ENCODE assay signal across 8 cellular contexts in genomic region chr2:128318776-128319456, GRCh38. TPM values are rescaled to one million over a fixed set of nuclear protein-coding genes. Genes with fewer than 3 reads are reported as not detected.
A peak's percentile ranks its signal among the peaks of the same experiment; 100 is the strongest.
DNase-seq lines count a peak whose midpoint lies in the region; ATAC-seq, FAIRE-seq and TF ChIP-seq lines count a peak whose summit lies in the region.

Gene HS6ST1 (minus strand): TSS chr2:128318868. CDS start chr2:128318563, 305 bp downstream.

- H3K36me3 Mint-ChIP-seq in HFFc6 (ENCODE audit: low read depth) = no peaks in the 10 kb centered on the region; the same call in 1 of the 2 replicates

- H3K4me3 ChIP-seq in NB4 (ENCODE audit: low read depth, low read length) = peak within 1 kb of the TSS; percentile 81
- peak within 1 kb of the TSS; percentile 92 for H3K4me3 ChIP-seq in left ventricle myocardium inferior
- H3K4me3 ChIP-seq in prostate gland = peak within 1 kb of the TSS; percentile 62 to 71
- peak within 1 kb of the TSS; percentile 77 for H3K4me3 ChIP-seq in upper lobe of right lung

- TF ChIP-seq POLR2A in GM12891 (IDR thresholded peaks at IDR 0.05; ENCODE audit: low read depth, low read length) (no peak), NB4 (IDR thresholded peaks at IDR 0.05; ENCODE audit: extremely low read depth, insufficient read length) (no peak), prostate gland (IDR thresholded peaks at IDR 0.05) (peak; percentile 42)

- no peak for TF ChIP-seq CTCF in HFFc6 (IDR thresholded peaks at IDR 0.05)
- no peak for TF ChIP-seq CTCF in NB4 (IDR thresholded peaks at IDR 0.05; ENCODE audit: low read depth, low read length)
- no peak for TF ChIP-seq CTCF in left ventricle myocardium inferior (IDR thresholded peaks at IDR 0.05; ENCODE audit: borderline replicate concordance)
- TF ChIP-seq CTCF in prostate gland (IDR thresholded peaks at IDR 0.05) = peak in 1 of 4 experiments; percentile 20
- no peak for TF ChIP-seq CTCF in upper lobe of right lung (IDR thresholded peaks at IDR 0.05)

- peak within 1 kb of the TSS; percentile 87 for H3K4me3 Mint-ChIP-seq in HFFc6

- H3K4me1 ChIP-seq in left ventricle myocardium inferior (peaks cover 63% of the 10 kb centered on the region), prostate gland (replicated peaks) (peaks cover 2% of the 10 kb centered on the region), upper lobe of right lung (peaks cover 26% of the 10 kb centered on the region)

- H3K27me3 Mint-ChIP-seq in HFFc6 (ENCODE audit: insufficient read depth) = peaks cover 2% of the 10 kb centered on the region; the same call in 1 of the 2 replicates

- no peak for FAIRE-seq in GM12891 (lab: Jason Lieb, UNC)

- H3K27ac ChIP-seq in left ventricle myocardium inferior (replicated peaks) (peak within 1 kb of the TSS; percentile 69), prostate gland (peak within 1 kb of the TSS; percentile 53 to 62), upper lobe of right lung (peak within 1 kb of the TSS; percentile 55)

- H3K27me3 ChIP-seq in left ventricle myocardium inferior (ENCODE audit: low read depth) (no peaks in the 10 kb centered on the region), prostate gland (replicated peaks; ENCODE audit: insufficient read depth) (no peaks in the 10 kb centered on the region), upper lobe of right lung (no peaks in the 10 kb centered on the region)

- no peak within 1 kb of the TSS for H3K27ac Mint-ChIP-seq in HFFc6

- no peaks in the 10 kb centered on the region for H3K9me3 ChIP-seq in left ventricle myocardium inferior (replicated peaks)
- H3K9me3 ChIP-seq in prostate gland = no peaks in the 10 kb centered on the region
- no peaks in the 10 kb centered on the region for H3K9me3 ChIP-seq in upper lobe of right lung

- peak; percentile 84 for ATAC-seq in upper lobe of right lung

- no peaks in the 10 kb centered on the region for H3K9me3 Mint-ChIP-seq in HFFc6

- intact Hi-C loops in left ventricle myocardium inferior (cut with micrococcal nuclease) (no loop called here), prostate gland (cut with DNase I) (no loop called here), upper lobe of right lung (cut with DNase I) (no loop called here)

- peaks cover 22% of the 10 kb centered on the region for H3K4me1 Mint-ChIP-seq in HFFc6 (ENCODE audit: low read depth)

- WGBS in prostate gland = 2% methylated on average over 44 of the region's 84 CpGs

- DNase-seq in GM12891 (ENCODE audit: insufficient read length, low spot score) (peak; percentile 83), HFFc6 (peak; percentile 58), NB4 (ENCODE audit: low read depth) (peak; percentile 93), T-helper 2 cell (peak; percentile 74 to 90 (median 82)), amniotic stem cell (lab: John Stamatoyannopoulos, UW) (peak; percentile 35), left ventricle myocardium inferior (peak; percentile 88), prostate gland (ENCODE audit: low spot score) (peak; percentile 86), upper lobe of right lung (peak; percentile 92)

- no peaks in the 10 kb centered on the region for H3K36me3 ChIP-seq in left ventricle myocardium inferior
- no peaks in the 10 kb centered on the region for H3K36me3 ChIP-seq in prostate gland
- no peaks in the 10 kb centered on the region for H3K36me3 ChIP-seq in upper lobe of right lung

TF ChIP-seq in GM12891, 5 proteins besides CTCF, POLR2A, EP300 and RAD21:
- TF ChIP-seq SPI1 (IDR thresholded peaks at IDR 0.05; ENCODE audit: low read depth, low read length) (no peak), TAF1 (IDR thresholded peaks at IDR 0.05; ENCODE audit: low read depth, low read length) (no peak), POU2F2 (IDR thresholded peaks at IDR 0.05; ENCODE audit: low read depth, low read length) (no peak), PAX5 (IDR thresholded peaks at IDR 0.05; ENCODE audit: insufficient read depth, low read length, severe bottlenecking) (no peak), POLR2AphosphoS5 (IDR thresholded peaks at IDR 0.05; ENCODE audit: low read depth, low read length) (no peak)
TF ChIP-seq in GM12891: peak in this region for 0.

RNA-seq across cellular contexts. Expression of gene HS6ST1, which starts in this region (rescaled TPM):
- polyA plus RNA-seq in GM12891 (2012; ENCODE audit: low read depth, missing spikeins) = 2.6 TPM
- 10 to 100 TPM; 18.5 to 27.2 (median 24.3) TPM for total RNA-seq in HFFc6 (2021; fragmentation: NEBNext Ultra II Directional; extraction: Animal tissue kit (Norgen Biotek cat#: 25700))
- total RNA-seq in left ventricle myocardium inferior (26.7 TPM), prostate gland (100 to 1,000 TPM in 1 of 2 donors, 10 to 100 TPM in 1; 69.0 to 233 TPM), upper lobe of right lung (33.2 TPM)

Comparison
In these comparisons a context has a peak if more than half of its experiments do, and no peak if none do; other contexts are left out.
1. Peak in every context shown above with its lines: DNase-seq, ATAC-seq, H3K4me3 ChIP-seq and H3K27ac ChIP-seq.
2. DNase-seq: peak in every context shown above with its lines; median percentile 93 in NB4; 92 in upper lobe of right lung; 88 in left ventricle myocardium inferior; 86 in prostate gland; 83 in GM12891; 82 in T-helper 2 cell; 58 in HFFc6; 35 in amniotic stem cell.